ENCODE assay signal across 1 cellular context in genomic region chr12:19227190-19227879, GRCh38.
TF ChIP-seq lines count a peak whose summit lies in the region.

No MANE protein-coding gene starts in this region.

TF ChIP-seq in IMR-90, 13 proteins besides CTCF, POLR2A, EP300 and RAD21 (continued from another document):
- no peak for TF ChIP-seq RFX5 (IDR thresholded peaks at IDR 0.05; ENCODE audit: low read depth, low read length)
- no peak for TF ChIP-seq CEBPB (IDR thresholded peaks at IDR 0.05; ENCODE audit: low read depth, low read length)
- no peak for TF ChIP-seq MAZ (IDR thresholded peaks at IDR 0.05; ENCODE audit: borderline replicate concordance, low read depth, low read length)
- no peak for TF ChIP-seq SMC3 (IDR thresholded peaks at IDR 0.05; ENCODE audit: low read depth, low read length)
- TF ChIP-seq CHD1 (IDR thresholded peaks at IDR 0.05; ENCODE audit: low read depth, low read length): no peak
- no peak for TF ChIP-seq BHLHE40 (IDR thresholded peaks at IDR 0.05; ENCODE audit: low read depth, low read length)
